Comparison of ENCODE assay signal across 9 cellular contexts in the genomic region with DNA sequence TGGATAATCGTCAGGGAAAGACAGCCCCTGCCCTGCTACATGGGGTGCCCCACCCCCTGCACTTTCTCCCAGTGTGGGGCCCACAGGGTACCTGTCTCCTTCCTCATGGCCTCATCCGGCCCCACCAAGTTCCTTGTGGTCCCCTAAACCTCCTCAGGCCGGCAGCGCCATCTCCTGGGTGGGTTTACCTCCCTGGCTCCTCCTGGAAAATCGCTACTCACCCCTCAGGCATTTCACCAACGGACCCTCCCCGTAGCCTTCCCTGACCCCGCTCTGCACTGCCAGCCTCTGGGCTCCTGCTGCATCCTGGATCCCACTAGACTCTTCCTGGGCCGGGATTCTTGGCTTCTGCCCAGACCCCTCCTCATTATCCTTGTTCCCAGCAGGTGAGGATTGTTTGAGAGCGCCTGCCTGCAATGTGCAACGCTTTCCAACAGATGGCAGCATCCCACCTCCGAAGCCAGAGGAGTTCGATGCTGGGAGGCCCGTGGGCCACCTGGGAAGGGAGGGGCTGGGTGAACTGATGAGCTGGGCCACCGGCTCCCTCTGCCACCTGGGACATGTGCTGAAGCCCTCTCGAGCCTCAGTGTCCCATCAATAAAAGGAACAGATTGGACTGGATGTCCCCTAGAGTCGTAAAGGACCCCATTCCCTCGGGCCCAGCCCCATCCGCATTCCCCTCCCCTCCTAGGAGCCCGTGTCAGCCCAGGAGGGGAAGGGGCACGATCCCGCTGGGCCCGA. TPM values are rescaled to one million over a fixed set of nuclear protein-coding genes. Genes with fewer than 3 reads are reported as not detected.
DNase-seq lines count a peak whose midpoint lies in the region; ATAC-seq and TF ChIP-seq lines count a peak whose summit lies in the region.
"Had no signal": no experiment of that assay in that cellular context is flagged by ENCODE, and none has a peak within 500 bp of the region (broad histone marks: within the 10 kb centered on the region; RNA-seq: fewer than 3 reads in every experiment).

No MANE protein-coding gene starts in this region.

- peak; percentile 47 to 79 for ATAC-seq in naive B cell (ENCODE audit: low read depth in 2 of 2)
- no peak for ATAC-seq in stimulated activated naive CD8-positive, alpha-beta T cell treated with anti-CD3 and anti-CD28 coated beads, Interleukin-15, Interleukin-2, amounts not matched to agents 100 U/mL and 50 U/mL, for 24 hours
- ATAC-seq in GM21381 (IDR thresholded peaks at IDR 0.05; ENCODE audit: unreplicated experiment): no peak

- WGBS in endodermal cell (ENCODE audit: insufficient coverage in 1 of 2, insufficient read length in 1 of 2), 2 experiments: 24 to 36% methylated on average over 14 to 23 of the region's 23 CpGs

- H3K27me3 ChIP-seq in BJ (ENCODE audit: control insufficient read depth, insufficient read depth, low read length) (peaks cover 6% of the 10 kb centered on the region), H7 (ENCODE audit: control insufficient read depth, insufficient read depth, low read length) (no peaks in the 10 kb centered on the region), endodermal cell (ENCODE audit: control insufficient read depth, insufficient read depth, low read length, poor library complexity, severe bottlenecking) (no peaks in the 10 kb centered on the region)

- peak; percentile 85 for TF ChIP-seq CTCF in BJ (IDR thresholded peaks at IDR 0.05; ENCODE audit: insufficient read depth, low read depth, low read length)
- peak; percentile 99 for TF ChIP-seq CTCF in endodermal cell (conservative IDR thresholded peaks at IDR 0.05)

- POLR2A ChIA-PET in BJ (lab: Charles Lee): no interaction called here
- POLR2A ChIA-PET in activated CD4-positive, alpha-beta memory T cell treated with anti-CD3 and anti-CD28 coated beads, Interleukin-2, amount 10 ng/mL, durations not matched to agents 7 days and 5 days (lab: Charles Lee): interaction anchor here (0.5 to 1.0 kb wide), 2 partner anchors 59 to 113 kb away, joined by 3 read pairs; no protein-coding TSS in a partner anchor

- no peaks in the 10 kb centered on the region for H3K9me3 Mint-ChIP-seq in activated CD4-positive, alpha-beta memory T cell treated with anti-CD3 and anti-CD28 coated beads, Interleukin-2, amount 10 ng/mL, durations not matched to agents 7 days and 5 days
- no peaks in the 10 kb centered on the region for H3K9me3 Mint-ChIP-seq in endodermal cell
- H3K9me3 Mint-ChIP-seq in naive B cell: no peaks in the 10 kb centered on the region
- H3K9me3 Mint-ChIP-seq: IgD-negative memory B cell had no signal

- no peak overlapping the region for H3K9ac ChIP-seq in endodermal cell (ENCODE audit: extremely low read depth, low read length, poor library complexity, severe bottlenecking)

- H3K4me3 ChIP-seq in BJ (ENCODE audit: low read depth, low read length): no peak overlapping the region
- H3K4me3 ChIP-seq in H7 (ENCODE audit: insufficient read depth, low read depth, low read length): peak overlapping the region; percentile 19; the same call in 1 of the 2 replicates
- no peak overlapping the region for H3K4me3 ChIP-seq in endodermal cell (ENCODE audit: low read length)

- H3K4me1 Mint-ChIP-seq in activated CD4-positive, alpha-beta memory T cell treated with anti-CD3 and anti-CD28 coated beads, Interleukin-2, amount 10 ng/mL, durations not matched to agents 7 days and 5 days: peaks cover 4% of the 10 kb centered on the region
- H3K4me1 Mint-ChIP-seq in endodermal cell (peaks cover 13% of the 10 kb centered on the region), naive B cell (peaks cover 5 to 7% (median 5%) of the 10 kb centered on the region in 3 donors)

- no peaks in the 10 kb centered on the region for H3K9me3 ChIP-seq in endodermal cell (ENCODE audit: control insufficient read depth, low read length)

- no peak overlapping the region for H3K27ac Mint-ChIP-seq in activated CD4-positive, alpha-beta memory T cell treated with anti-CD3 and anti-CD28 coated beads, Interleukin-2, amount 10 ng/mL, durations not matched to agents 7 days and 5 days
- H3K27ac Mint-ChIP-seq in endodermal cell (no peak overlapping the region), naive B cell (peak overlapping the region in 4 of 6 donors; percentile 18 to 78 (median 36))
- H3K27ac Mint-ChIP-seq: IgD-negative memory B cell had no signal

- H3K27ac ChIP-seq in endodermal cell (ENCODE audit: low read depth, low read length): no peak overlapping the region

- H3K4me3 Mint-ChIP-seq in activated CD4-positive, alpha-beta memory T cell treated with anti-CD3 and anti-CD28 coated beads, Interleukin-2, amount 10 ng/mL, durations not matched to agents 7 days and 5 days: no peak overlapping the region
- H3K4me3 Mint-ChIP-seq in endodermal cell: peak overlapping the region; percentile 32
- H3K4me3 Mint-ChIP-seq in naive B cell: no peak overlapping the region
- H3K4me3 Mint-ChIP-seq: IgD-negative memory B cell had no signal

- peaks cover 3% of the 10 kb centered on the region for H3K27me3 Mint-ChIP-seq in activated CD4-positive, alpha-beta memory T cell treated with anti-CD3 and anti-CD28 coated beads, Interleukin-2, amount 10 ng/mL, durations not matched to agents 7 days and 5 days
- H3K27me3 Mint-ChIP-seq in endodermal cell (ENCODE audit: insufficient read depth) (no peaks in the 10 kb centered on the region), naive B cell (peaks cover 3 to 36% (median 20%) of the 10 kb centered on the region in 3 donors)

- H3K36me3 ChIP-seq in BJ (ENCODE audit: control insufficient read depth, insufficient read depth, low read length) (no peaks in the 10 kb centered on the region), H7 (replicated peaks; ENCODE audit: control insufficient read depth, insufficient read depth, low read length) (no peaks in the 10 kb centered on the region), endodermal cell (ENCODE audit: control insufficient read depth, insufficient read depth, low read length) (no peaks in the 10 kb centered on the region)

- H3K36me3 Mint-ChIP-seq in activated CD4-positive, alpha-beta memory T cell treated with anti-CD3 and anti-CD28 coated beads, Interleukin-2, amount 10 ng/mL, durations not matched to agents 7 days and 5 days (ENCODE audit: low read depth): no peaks in the 10 kb centered on the region
- H3K36me3 Mint-ChIP-seq in endodermal cell (ENCODE audit: low read depth): no peaks in the 10 kb centered on the region
- H3K36me3 Mint-ChIP-seq in naive B cell: no peaks in the 10 kb centered on the region
- H3K36me3 Mint-ChIP-seq: IgD-negative memory B cell had no signal

- CTCF ChIA-PET in BJ (lab: Yijun Ruan, JAX): interaction anchor here (0.6 to 2.2 kb wide), 13 partner anchors 10 to 156 kb away, joined by 3 to 12 read pairs (median 5); no protein-coding TSS in a partner anchor
- CTCF ChIA-PET in activated CD4-positive, alpha-beta memory T cell treated with anti-CD3 and anti-CD28 coated beads, Interleukin-2, amount 10 ng/mL, durations not matched to agents 7 days and 5 days (lab: Charles Lee): interaction anchor here (0.6 to 6.4 kb wide), 24 partner anchors 8 to 1977 kb away, joined by 3 to 99 read pairs (median 4); no protein-coding TSS in a partner anchor

- H3K4me1 ChIP-seq in endodermal cell (ENCODE audit: control insufficient read depth, insufficient read depth, low read length): peaks cover 7% of the 10 kb centered on the region

- DNase-seq in BJ (ENCODE audit: low read depth) (no peak), H7 (peak; percentile 96), NCI-H526 (lab: John Stamatoyannopoulos, UW) (peak; percentile 46 to 81), endodermal cell (peak; percentile 97), naive B cell (peak; percentile 40)
- peak; percentile 73 for DNase-seq in activated CD4-positive, alpha-beta memory T cell treated with anti-CD3 and anti-CD28 coated beads, Interleukin-2, amount 10 ng/mL, durations not matched to agents 7 days and 5 days
- peak; percentile 74 for DNase-seq in stimulated activated naive CD8-positive, alpha-beta T cell treated with anti-CD3 and anti-CD28 coated beads, Interleukin-15, Interleukin-2, amounts not matched to agents 100 U/mL and 50 U/mL, for 24 hours

RNA-seq across cellular contexts. Expression of a gene that starts 44.2 kb away (rescaled TPM):
- polyA plus RNA-seq in BJ (2011; rRNA removed) (7.5 and 12.6 TPM in 2 replicates), naive B cell (ENCODE audit: low read depth in 6 of 6) (10 to 100 TPM in 5 of 6 donors, 1 to 10 TPM in 1; 6.8 to 15.9 (median 11.6) TPM)
- 10.1 and 12.0 TPM in 2 replicates for polyA minus RNA-seq in BJ (2011; rRNA and poly(A)+ RNA removed)
- 90.5 and 100 TPM in 2 replicates for total RNA-seq in H7 (2014; rRNA removed; shearing (Covaris generic))
- total RNA-seq in activated CD4-positive, alpha-beta memory T cell treated with anti-CD3 and anti-CD28 coated beads, Interleukin-2, amount 10 ng/mL, durations not matched to agents 7 days and 5 days: 10 to 100 TPM; 41.3 to 43.0 TPM
- 10 to 100 TPM; 49.8 to 71.0 TPM for total RNA-seq in endodermal cell
- 39.6 TPM for polyA plus RNA-seq in endodermal cell (2013, experiment 1 of 2)
- 33.2 TPM for polyA plus RNA-seq in endodermal cell (2013, experiment 2 of 2)

Comparison
In these comparisons a context has a peak if more than half of its experiments do, and no peak if none do; other contexts are left out.
1. H3K27ac Mint-ChIP-seq: peak in naive B cell (4 of 6); none in activated CD4-positive, alpha-beta memory T cell treated with anti-CD3 and anti-CD28 coated beads, Interleukin-2, amount 10 ng/mL, durations not matched to agents 7 days and 5 days (single experiment) and endodermal cell (single experiment).
2. ATAC-seq: peak in naive B cell (2 of 2); none in stimulated activated naive CD8-positive, alpha-beta T cell treated with anti-CD3 and anti-CD28 coated beads, Interleukin-15, Interleukin-2, amounts not matched to agents 100 U/mL and 50 U/mL, for 24 hours (single experiment) and GM21381 (single experiment).